Comparison of ENCODE assay signal across 1 cellular context in genomic region chr1:214570442-214570841, GRCh38.
TF ChIP-seq lines count a peak whose summit lies in the region.

No MANE protein-coding gene starts in this region.

TF ChIP-seq in GM12878, 131 proteins besides CTCF, POLR2A, EP300 and RAD21 (continued from another document):
- no peak for TF ChIP-seq E2F4 (IDR thresholded peaks at IDR 0.05; ENCODE audit: low read depth, low read length)
- TF ChIP-seq IKZF1 (conservative IDR thresholded peaks at IDR 0.05), result peak; percentile 41; the same call in 1 of the 2 replicates
- no peak for TF ChIP-seq RFX5 (IDR thresholded peaks at IDR 0.05; ENCODE audit: low read depth, low read length)
- TF ChIP-seq REST (IDR thresholded peaks at IDR 0.05; ENCODE audit: low read depth, low read length), result no peak
- TF ChIP-seq ZNF384 (IDR thresholded peaks at IDR 0.05; ENCODE audit: borderline replicate concordance, low read depth, low read length), result no peak
- no peak for TF ChIP-seq NRF1 (conservative IDR thresholded peaks at IDR 0.05; ENCODE audit: low read depth, low read length)
- TF ChIP-seq RUNX3 (IDR thresholded peaks at IDR 0.05; ENCODE audit: low read length), result no peak
- no peak for TF ChIP-seq HCFC1 (IDR thresholded peaks at IDR 0.05; ENCODE audit: low read length)
- TF ChIP-seq CBX3 (IDR thresholded peaks at IDR 0.05; ENCODE audit: borderline replicate concordance, low read depth), result no peak
- no peak for TF ChIP-seq ZSCAN29 (IDR thresholded peaks at IDR 0.05)
- TF ChIP-seq ZZZ3 (IDR thresholded peaks at IDR 0.05; ENCODE audit: control insufficient read depth, insufficient read length, low read depth), result no peak
- peak; percentile 53 to 56; a peak in 3 of 4 replicates for TF ChIP-seq IKZF2 (IDR thresholded peaks at IDR 0.05)
- no peak for TF ChIP-seq ZBTB40 (IDR thresholded peaks at IDR 0.05; ENCODE audit: borderline replicate concordance)
